ENCODE assay signal across 8 cellular contexts in genomic region chr16:11356573-11357331, GRCh38. TPM values are rescaled to one million over a fixed set of nuclear protein-coding genes. Genes with fewer than 3 reads are reported as not detected.
DNase-seq lines count a peak whose midpoint lies in the region; ATAC-seq, FAIRE-seq and TF ChIP-seq lines count a peak whose summit lies in the region.

No MANE protein-coding gene starts in this region.

- TF ChIP-seq POLR2A in gastrocnemius medialis (IDR thresholded peaks at IDR 0.05) = no peak

- TF ChIP-seq CTCF in gastrocnemius medialis (IDR thresholded peaks at IDR 0.05 in 4 of 5, conservative IDR thresholded peaks at IDR 0.05 in 1 of 5) (peak; percentile 23 to 55 (median 41)), omental fat pad (IDR thresholded peaks at IDR 0.05) (no peak)

- DNase-seq in CD1c-positive myeloid dendritic cell (ENCODE audit: extremely low spot score) (peak; percentile 77), HTR-8/SVneo (ENCODE audit: insufficient read length, low spot score) (peak; percentile 64), SK-MEL-5 (ENCODE audit: low read depth, low spot score) (peak; percentile 81), left ventricle myocardium superior (peak; percentile 82), gastrocnemius medialis (peak; percentile 20 to 44), omental fat pad (ENCODE audit: low spot score) (no peak), foreskin melanocyte (no peak)
- DNase-seq in activated naive CD8-positive, alpha-beta T cell treated with anti-CD3 and anti-CD28 coated beads, Interleukin-2, amount 50 U/mL, for 24 hours = peak; percentile 68

- H3K9me3 Mint-ChIP-seq in activated naive CD8-positive, alpha-beta T cell treated with anti-CD3 and anti-CD28 coated beads, Interleukin-2, amount 50 U/mL, for 24 hours = no peaks in the 10 kb centered on the region

- H3K4me3 Mint-ChIP-seq in activated naive CD8-positive, alpha-beta T cell treated with anti-CD3 and anti-CD28 coated beads, Interleukin-2, amount 50 U/mL, for 24 hours = peak overlapping the region; percentile 36

- H3K4me1 ChIP-seq in gastrocnemius medialis = peaks cover 7 to 10% of the 10 kb centered on the region in 2 donors

- peaks cover 10% of the 10 kb centered on the region for H3K36me3 Mint-ChIP-seq in activated naive CD8-positive, alpha-beta T cell treated with anti-CD3 and anti-CD28 coated beads, Interleukin-2, amount 50 U/mL, for 24 hours (ENCODE audit: low read depth)

- no peak overlapping the region for H3K27ac Mint-ChIP-seq in activated naive CD8-positive, alpha-beta T cell treated with anti-CD3 and anti-CD28 coated beads, Interleukin-2, amount 50 U/mL, for 24 hours

- H3K9me3 ChIP-seq in gastrocnemius medialis = no peaks in the 10 kb centered on the region

- no peaks in the 10 kb centered on the region for H3K27me3 ChIP-seq in gastrocnemius medialis

- in situ Hi-C loops in SK-MEL-5 (cut with HindIII; ENCODE audit: low pct_unique_long_range_greater_than_20kb, low sequenced_read_pairs) = no loop called here
- in situ Hi-C loops in gastrocnemius medialis (cut with MboI; ENCODE audit: low sequenced_read_pairs in 4 of 4) = loop anchor here (10.0 to 25.0 kb wide), 2 partner anchors 392 to 394 kb away; no protein-coding TSS in a partner anchor

- H3K27ac ChIP-seq in gastrocnemius medialis = no peak overlapping the region

- peaks cover 67% of the 10 kb centered on the region for H3K4me1 Mint-ChIP-seq in activated naive CD8-positive, alpha-beta T cell treated with anti-CD3 and anti-CD28 coated beads, Interleukin-2, amount 50 U/mL, for 24 hours

- intact Hi-C loops in left ventricle myocardium superior (cut with micrococcal nuclease) (loop anchor here (10.0 kb wide), 1 partner anchor 382 kb away; no protein-coding TSS in a partner anchor), gastrocnemius medialis (cut with DNase I; ENCODE audit: low total_unique reads) (loop anchor here (2.0 kb wide), 1 partner anchor 392 kb away; no protein-coding TSS in a partner anchor)

- peaks cover 12% of the 10 kb centered on the region for H3K27me3 Mint-ChIP-seq in activated naive CD8-positive, alpha-beta T cell treated with anti-CD3 and anti-CD28 coated beads, Interleukin-2, amount 50 U/mL, for 24 hours

- no peak for FAIRE-seq in HTR-8/SVneo (lab: Jason Lieb, UNC)

- ATAC-seq in activated naive CD8-positive, alpha-beta T cell treated with anti-CD3 and anti-CD28 coated beads, Interleukin-2, amount 50 U/mL, for 24 hours = no peak
- ATAC-seq in left ventricle myocardium superior = peak; percentile 67
- peak in 1 of 2 donors; percentile 14 for ATAC-seq in gastrocnemius medialis
- no peak for ATAC-seq in omental fat pad (ENCODE audit: low FRiP score)

- no peaks in the 10 kb centered on the region for H3K36me3 ChIP-seq in gastrocnemius medialis

- no peak overlapping the region for H3K4me3 ChIP-seq in gastrocnemius medialis

RNA-seq across cellular contexts. Expression of gene RMI2, which starts 11.5 kb away (rescaled TPM):
- 23.2 and 28.1 TPM in 2 replicates for total RNA-seq in SK-MEL-5 (2014; rRNA removed; shearing (Covaris generic))
- polyA plus RNA-seq in SK-MEL-5 (2015; cell fraction: cytosol; rRNA removed) = 27.4 and 37.0 TPM in 2 replicates
- 9.7 and 15.1 TPM in 2 replicates for polyA plus RNA-seq in SK-MEL-5 (2015; cell fraction: nucleus; rRNA removed)
- 0.45 TPM for total RNA-seq in left ventricle myocardium superior
- under 1 TPM in 2 of 4 donors, not detected in 2; 0.44 to 0.49 TPM for total RNA-seq in gastrocnemius medialis
- total RNA-seq in omental fat pad = 1 to 10 TPM in 2 of 4 donors, under 1 TPM in 1, not detected in 1; 0.72 to 1.7 (median 1.2) TPM

Comparison
In these comparisons a context has a peak if more than half of its experiments do, and no peak if none do; other contexts are left out.
1. DNase-seq: peak in CD1c-positive myeloid dendritic cell (single experiment), HTR-8/SVneo (single experiment), SK-MEL-5 (single experiment), activated naive CD8-positive, alpha-beta T cell treated with anti-CD3 and anti-CD28 coated beads, Interleukin-2, amount 50 U/mL, for 24 hours (single experiment), left ventricle myocardium superior (single experiment) and gastrocnemius medialis (2 of 2); none in omental fat pad (single experiment) and foreskin melanocyte (single experiment).
2. CTCF ChIP-seq: peak in gastrocnemius medialis (5 of 5); none in omental fat pad (0 of 3).